35 cellular contexts compared by ENCODE assay signal in genomic region chr22:20302438-20303228, GRCh38.
"Had no signal": no experiment of that assay in that cellular context is flagged by ENCODE, and none has a peak within 500 bp of the region (broad histone marks: within the 10 kb centered on the region; RNA-seq: fewer than 3 reads in every experiment).

No MANE protein-coding gene starts in this region.

- H3K4me3 Mint-ChIP-seq: activated CD4-positive, alpha-beta memory T cell treated with anti-CD3 and anti-CD28 coated beads, Interleukin-2, amount 10 ng/mL, durations not matched to agents 7 days and 5 days; activated CD8-positive, alpha-beta memory T cell treated with anti-CD3 and anti-CD28 coated beads, Interleukin-2, amount 10 ng/mL, durations not matched to agents 7 days and 5 days; activated naive CD8-positive, alpha-beta T cell; activated naive CD8-positive, alpha-beta T cell treated with anti-CD3 and anti-CD28 coated beads, Interleukin-2, amount 50 U/mL, for 24 hours had no signal

- H3K27ac ChIP-seq: SJSA1, WERI-Rb-1 had no signal

- FAIRE-seq: bronchial epithelial cell had no signal

- H3K27ac Mint-ChIP-seq: activated CD4-positive, alpha-beta memory T cell treated with anti-CD3 and anti-CD28 coated beads, Interleukin-2, amount 10 ng/mL, durations not matched to agents 7 days and 5 days; activated CD8-positive, alpha-beta memory T cell treated with anti-CD3 and anti-CD28 coated beads, Interleukin-2, amount 10 ng/mL, durations not matched to agents 7 days and 5 days; activated naive CD8-positive, alpha-beta T cell; activated naive CD8-positive, alpha-beta T cell treated with anti-CD3 and anti-CD28 coated beads, Interleukin-2, amount 50 U/mL, for 24 hours; brain; T-cell had no signal

- H3K36me3 ChIP-seq: MG63, SJSA1, WERI-Rb-1 had no signal

- H3K4me3 ChIP-seq: MG63, SJSA1 had no signal

- H3K9me3 ChIP-seq: MG63, SJSA1 had no signal

- ATAC-seq: activated CD8-positive, alpha-beta memory T cell treated with anti-CD3 and anti-CD28 coated beads, Interleukin-2, amount 10 ng/mL, durations not matched to agents 7 days and 5 days; activated naive CD8-positive, alpha-beta T cell treated with anti-CD3 and anti-CD28 coated beads, Interleukin-2, amount 50 U/mL, for 24 hours; Panc1; SK-N-SH treated with all-trans-retinoic acid at 6 μM for 48 hours; T-cell had no signal

- DNase-seq: activated CD4-positive, alpha-beta memory T cell treated with anti-CD3 and anti-CD28 coated beads, Interleukin-2, amount 10 ng/mL, durations not matched to agents 7 days and 5 days; activated CD4-positive, alpha-beta T cell treated with anti-CD3 and anti-CD28 coated beads for 1 hour; activated CD4-positive, alpha-beta T cell treated with anti-CD3 and anti-CD28 coated beads for 48 hours; activated CD4-positive, CD25-positive, alpha-beta regulatory T cell; activated CD8-positive, alpha-beta memory T cell treated with anti-CD3 and anti-CD28 coated beads for 24 hours; activated CD8-positive, alpha-beta memory T cell treated with anti-CD3 and anti-CD28 coated beads, Interleukin-2, amount 10 ng/mL, durations not matched to agents 7 days and 5 days; activated CD8-positive, alpha-beta memory T cell treated with anti-CD3 and anti-CD28 coated beads, Interleukin-2, amount 50 U/mL, for 48 hours; activated effector memory CD4-positive, alpha-beta T cell treated with Interleukin-2 at 50 U/mL for 16 hours; activated naive CD8-positive, alpha-beta T cell treated with anti-CD3 and anti-CD28 coated beads, Interleukin-2, amount 50 U/mL, for 24 hours; activated T-cell treated with anti-CD3 and anti-CD28 coated beads, Interleukin-2, amount 50 U/mL, for 48 hours; anterior cingulate cortex; caudate nucleus; Kasumi-1; KG1; MG63; NCI-H1048; NCI-H1105 treated with DMSO at 0.1 percent for 48 hours; NCI-H1436; NCI-H1694; NCI-H1930; NCI-H2081 treated with DMSO at 0.1 percent for 48 hours; NCI-H226; NCI-H446 treated with DMSO at 0.1 percent for 48 hours; NCI-H524; SHP77 treated with DMSO at 0.1 percent for 48 hours; T-cell; T-helper 2 cell; T-helper 9 cell; WERI-Rb-1 had no signal

- H3K36me3 Mint-ChIP-seq: activated CD8-positive, alpha-beta memory T cell treated with anti-CD3 and anti-CD28 coated beads, Interleukin-2, amount 10 ng/mL, durations not matched to agents 7 days and 5 days; activated naive CD8-positive, alpha-beta T cell; brain; T-cell had no signal

- H3K27me3 ChIP-seq: MG63 had no signal

- H3K9me3 Mint-ChIP-seq: activated CD4-positive, alpha-beta memory T cell treated with anti-CD3 and anti-CD28 coated beads, Interleukin-2, amount 10 ng/mL, durations not matched to agents 7 days and 5 days; activated naive CD8-positive, alpha-beta T cell treated with anti-CD3 and anti-CD28 coated beads, Interleukin-2, amount 50 U/mL, for 24 hours; T-cell had no signal
